ENCODE assay signal across 27 cellular contexts in genomic region chr12:101491325-101491724, GRCh38. TPM values are rescaled to one million over a fixed set of nuclear protein-coding genes. Genes with fewer than 3 reads are reported as not detected.
"Had no signal": no experiment of that assay in that cellular context is flagged by ENCODE, and none has a peak within 500 bp of the region (broad histone marks: within the 10 kb centered on the region; RNA-seq: fewer than 3 reads in every experiment).

No MANE protein-coding gene starts in this region.

- H3K4me1 ChIP-seq: esophagus muscularis mucosa, left ventricle myocardium inferior, testis, tibial nerve, upper lobe of right lung had no signal

- H3K9me3 Mint-ChIP-seq: central memory CD8-positive, alpha-beta T cell; naive thymus-derived CD4-positive, alpha-beta T cell; nephron progenitor cell had no signal

- H3K4me3 Mint-ChIP-seq: central memory CD8-positive, alpha-beta T cell; naive thymus-derived CD4-positive, alpha-beta T cell; nephron progenitor cell; stimulated activated naive B cell treated with anti-CD40 and anti-IgM and Interleukin-4, amounts not matched to agents 10 μg/mL and 1 μg/mL and 100 μg/mL, for 72 hours; stimulated activated naive CD8-positive, alpha-beta T cell treated with anti-CD3 and anti-CD28 coated beads, Interleukin-15, amount 100 ng/mL, for 72 hours had no signal

- H3K9me3 ChIP-seq: esophagus muscularis mucosa, gastrocnemius medialis, heart right ventricle, left ventricle myocardium inferior, testis, tibial nerve, upper lobe of right lung had no signal

- ATAC-seq: naive thymus-derived CD4-positive, alpha-beta T cell; stimulated activated naive CD8-positive, alpha-beta T cell treated with anti-CD3 and anti-CD28 coated beads, Interleukin-15, amount 100 ng/mL, for 72 hours; upper lobe of right lung had no signal

- H3K27me3 ChIP-seq: esophagus muscularis mucosa, gastrocnemius medialis, testis, tibial nerve, upper lobe of right lung had no signal

- FAIRE-seq: islet of Langerhans had no signal

- H3K4me3 ChIP-seq: esophagus muscularis mucosa, gastrocnemius medialis, heart right ventricle, left ventricle myocardium inferior, lung, testis, tibial nerve, upper lobe of right lung had no signal

- H3K36me3 ChIP-seq: esophagus muscularis mucosa, gastrocnemius medialis, heart right ventricle, left ventricle myocardium inferior, tibial nerve, upper lobe of right lung had no signal

- H3K4me1 Mint-ChIP-seq: central memory CD8-positive, alpha-beta T cell; nephron progenitor cell; stimulated activated naive CD8-positive, alpha-beta T cell treated with anti-CD3 and anti-CD28 coated beads, Interleukin-15, amount 100 ng/mL, for 72 hours had no signal

- H3K27ac Mint-ChIP-seq: naive thymus-derived CD4-positive, alpha-beta T cell; nephron progenitor cell; stimulated activated naive B cell treated with anti-CD40 and anti-IgM and Interleukin-4, amounts not matched to agents 10 μg/mL and 1 μg/mL and 100 μg/mL, for 72 hours; stimulated activated naive CD8-positive, alpha-beta T cell treated with anti-CD3 and anti-CD28 coated beads, Interleukin-15, amount 100 ng/mL, for 72 hours had no signal

- H3K36me3 Mint-ChIP-seq: naive thymus-derived CD4-positive, alpha-beta T cell had no signal

- DNase-seq: cortex of kidney; effector memory CD4-positive, alpha-beta T cell; gastrocnemius medialis; heart right ventricle; hypothalamus; kidney glomerular epithelial cell; left ventricle myocardium inferior; mesendoderm; naive thymus-derived CD4-positive, alpha-beta T cell; nephron progenitor cell; stimulated activated CD4-positive, alpha-beta T cell treated with anti-CD3 and anti-CD28 coated beads, Interleukin-15, amount 100 ng/mL, for 24 hours; stimulated activated CD4-positive, alpha-beta T cell treated with anti-CD3 and anti-CD28 coated beads, Interleukin-1b, Interleukin-23, amount 100 ng/mL, for 48 hours; stimulated activated CD4-positive, alpha-beta T cell treated with anti-CD3 and anti-CD28 coated beads, Interleukin-4, amount 100 ng/mL, for 24 hours; stimulated activated naive B cell treated with anti-CD40 and anti-IgM and Interleukin-4, amounts not matched to agents 10 μg/mL and 1 μg/mL and 100 μg/mL, for 72 hours; stimulated activated naive CD8-positive, alpha-beta T cell treated with anti-CD3 and anti-CD28 coated beads, Interleukin-15, amount 100 ng/mL, for 72 hours; testis; upper lobe of right lung had no signal

- H3K27ac ChIP-seq: epithelial cell of prostate, esophagus muscularis mucosa, heart right ventricle, left ventricle myocardium inferior, testis, tibial nerve, upper lobe of right lung had no signal

RNA-seq across cellular contexts. Expression of gene SPIC, which starts 16.2 kb away (rescaled TPM):
- total RNA-seq: esophagus muscularis mucosa; fibroblast of villous mesenchyme; gastrocnemius medialis; left ventricle myocardium inferior; naive thymus-derived CD4-positive, alpha-beta T cell; omental fat pad; pulmonary artery endothelial cell; subcutaneous adipose tissue; testis; tibial nerve; upper lobe of right lung had no signal
- polyA plus RNA-seq: heart right ventricle; naive thymus-derived CD4-positive, alpha-beta T cell had no signal
